Comparison of ENCODE assay signal across 19 cellular contexts in the genomic region with DNA sequence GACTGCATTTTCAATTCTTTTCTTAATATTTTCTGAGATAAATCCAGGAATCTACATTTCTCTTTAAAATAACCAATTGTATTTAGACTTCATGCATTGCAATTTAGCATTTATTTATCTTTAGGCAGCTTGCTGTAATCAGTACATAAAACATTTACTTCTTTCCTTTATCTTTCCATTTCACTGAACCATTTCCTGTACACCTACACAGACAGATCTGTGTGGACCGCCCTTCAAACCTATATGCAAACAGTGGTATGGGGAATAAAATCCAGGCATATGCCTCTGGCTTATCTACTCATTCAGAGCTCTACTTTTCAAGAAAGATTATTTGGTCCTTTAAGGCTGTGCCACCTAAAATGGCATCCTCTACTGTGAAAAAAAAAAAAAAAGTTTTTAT.
"Had no signal": no experiment of that assay in that cellular context is flagged by ENCODE, and none has a peak within 500 bp of the region (broad histone marks: within the 10 kb centered on the region; RNA-seq: fewer than 3 reads in every experiment).

No MANE protein-coding gene starts in this region.

- H3K36me3 ChIP-seq: esophagus muscularis mucosa, gastroesophageal sphincter, heart left ventricle, left lung, lower lobe of right lung had no signal

- H3K4me3 Mint-ChIP-seq: mesothelial cell of epicardium, naive B cell had no signal

- H3K9me3 ChIP-seq: esophagus muscularis mucosa, gastroesophageal sphincter, heart left ventricle, left lung, lower lobe of right lung, mucosa of descending colon had no signal

- H3K27ac Mint-ChIP-seq: mesothelial cell of epicardium, naive B cell had no signal

- H3K4me1 ChIP-seq: esophagus muscularis mucosa, foreskin keratinocyte, gastroesophageal sphincter, heart left ventricle, left lung, lower lobe of right lung had no signal

- H3K27me3 ChIP-seq: dorsolateral prefrontal cortex, esophagus muscularis mucosa, foreskin keratinocyte, gastroesophageal sphincter, heart left ventricle, hepatocyte, left lung had no signal

- H2AFZ ChIP-seq: hepatocyte had no signal

- H3K36me3 Mint-ChIP-seq: mesothelial cell of epicardium, naive B cell had no signal

- H3K27ac ChIP-seq: coronary artery, dorsolateral prefrontal cortex, esophagus muscularis mucosa, foreskin keratinocyte, gastroesophageal sphincter, heart left ventricle, hepatocyte, left lung, lower lobe of right lung had no signal

- H3K4me3 ChIP-seq: coronary artery, dorsolateral prefrontal cortex, esophagus muscularis mucosa, gastroesophageal sphincter, heart left ventricle, hepatocyte, left lung, lower lobe of right lung, mucosa of descending colon had no signal

- H3K27me3 Mint-ChIP-seq: naive B cell had no signal

- H3K9me3 Mint-ChIP-seq: mesothelial cell of epicardium, naive B cell had no signal

- H3K4me2 ChIP-seq: hepatocyte had no signal

- ATAC-seq: foreskin keratinocyte, gastroesophageal sphincter, heart left ventricle, left cardiac atrium, left lung, left ventricle myocardium superior, lower lobe of right lung, mucosa of descending colon had no signal

- H3K4me1 Mint-ChIP-seq: naive B cell had no signal

- H3K79me2 ChIP-seq: hepatocyte had no signal

- DNase-seq: dermis blood vessel endothelial cell; dorsolateral prefrontal cortex; effector CD4-positive, alpha-beta T cell; effector memory CD4-positive, alpha-beta T cell; foreskin keratinocyte; heart left ventricle; hypothalamus; left cardiac atrium; left lung; left ventricle myocardium superior; lower lobe of right lung; mesenchymal stem cell; mucosa of descending colon; naive B cell had no signal
